In genomic region chr6:30491963-30492616, GRCh38 we compare ENCODE assay signal across 12 cellular contexts. TPM values are rescaled to one million over a fixed set of nuclear protein-coding genes. Genes with fewer than 3 reads are reported as not detected.
A peak's percentile ranks its signal among the peaks of the same experiment; 100 is the strongest.
DNase-seq lines count a peak whose midpoint lies in the region; ATAC-seq and TF ChIP-seq lines count a peak whose summit lies in the region.
"Had no signal": no experiment of that assay in that cellular context is flagged by ENCODE, and none has a peak within 500 bp of the region (broad histone marks: within the 10 kb centered on the region; RNA-seq: fewer than 3 reads in every experiment).

No MANE protein-coding gene starts in this region.

- TF ChIP-seq CTCF in GM12875 (IDR thresholded peaks at IDR 0.05; ENCODE audit: borderline replicate concordance, insufficient read depth, low read depth, low read length) = no peak

- no peaks in the 10 kb centered on the region for H3K27me3 Mint-ChIP-seq in T-helper 17 cell
- H3K27me3 Mint-ChIP-seq in immature natural killer cell (ENCODE audit: low read depth in 3 of 3) = peaks cover 48 to 63% (median 56%) of the 10 kb centered on the region in 3 donors
- no peaks in the 10 kb centered on the region for H3K27me3 Mint-ChIP-seq in stimulated activated naive B cell treated with anti-CD40 and anti-IgM and Interleukin-4, amounts not matched to agents 10 μg/mL and 1 μg/mL and 100 μg/mL, for 72 hours

- no peaks in the 10 kb centered on the region for H3K9me3 Mint-ChIP-seq in immature natural killer cell
- H3K9me3 Mint-ChIP-seq in stimulated activated naive B cell treated with anti-CD40 and anti-IgM and Interleukin-4, amounts not matched to agents 10 μg/mL and 1 μg/mL and 100 μg/mL, for 72 hours = peaks cover 3 to 6% of the 10 kb centered on the region in 2 donors
- H3K9me3 Mint-ChIP-seq: nephron progenitor cell had no signal

- H3K4me1 Mint-ChIP-seq in T-helper 17 cell (peaks cover 68% of the 10 kb centered on the region), immature natural killer cell (peaks cover 77 to 81% of the 10 kb centered on the region in 2 donors)
- peaks cover 59 to 81% of the 10 kb centered on the region in 2 donors for H3K4me1 Mint-ChIP-seq in stimulated activated naive B cell treated with anti-CD40 and anti-IgM and Interleukin-4, amounts not matched to agents 10 μg/mL and 1 μg/mL and 100 μg/mL, for 72 hours

- H3K4me3 ChIP-seq in GM12875 (ENCODE audit: low read depth, low read length) = peak overlapping the region; percentile 7

- no peak for ATAC-seq in T-helper 17 cell
- ATAC-seq in stimulated activated naive B cell treated with anti-CD40 and anti-IgM and Interleukin-4, amounts not matched to agents 10 μg/mL and 1 μg/mL and 100 μg/mL, for 72 hours (replicated peaks) = no peak

- H3K9me3 ChIP-seq in T-helper 17 cell (ENCODE audit: control insufficient read depth, low read length, poor library complexity, severe bottlenecking) = peaks cover 3% of the 10 kb centered on the region

- H3K36me3 Mint-ChIP-seq in T-helper 17 cell (ENCODE audit: low read depth) (peaks cover 14% of the 10 kb centered on the region), immature natural killer cell (peaks cover 41 to 47% (median 46%) of the 10 kb centered on the region in 3 donors)
- peaks cover 51 to 56% of the 10 kb centered on the region in 2 donors for H3K36me3 Mint-ChIP-seq in stimulated activated naive B cell treated with anti-CD40 and anti-IgM and Interleukin-4, amounts not matched to agents 10 μg/mL and 1 μg/mL and 100 μg/mL, for 72 hours

- peak overlapping the region; percentile 99 for H3K4me3 Mint-ChIP-seq in T-helper 17 cell
- peak overlapping the region; percentile 98 to 99 (median 99) for H3K4me3 Mint-ChIP-seq in immature natural killer cell
- peak overlapping the region; percentile 92 to 98 for H3K4me3 Mint-ChIP-seq in stimulated activated naive B cell treated with anti-CD40 and anti-IgM and Interleukin-4, amounts not matched to agents 10 μg/mL and 1 μg/mL and 100 μg/mL, for 72 hours
- H3K4me3 Mint-ChIP-seq: nephron progenitor cell had no signal

- DNase-seq in T-helper 17 cell = no peak
- DNase-seq in immature natural killer cell = peak in 2 of 3 donors; percentile 9 to 27
- DNase-seq in stimulated activated naive B cell treated with anti-CD40 and anti-IgM and Interleukin-4, amounts not matched to agents 10 μg/mL and 1 μg/mL and 100 μg/mL, for 72 hours = no peak
- no peak for DNase-seq in DMS153 (lab: John Stamatoyannopoulos, UW)
- DNase-seq in NCI-H146 treated with DMSO at 0.1 percent for 48 hours (lab: John Stamatoyannopoulos, UW; ENCODE audit: unreplicated experiment) = no peak
- DNase-seq in NOMO-1 treated with dmso at 0.1 percent for 144 hours (lab: John Stamatoyannopoulos, UW; ENCODE audit: unreplicated experiment) = no peak
- DNase-seq: dermis blood vessel endothelial cell, DMS79 treated with DMSO at 0.1 percent for 48 hours, head of caudate nucleus, NCI-H1417, nephron progenitor cell had no signal

- peak overlapping the region; percentile 94 for H3K27ac Mint-ChIP-seq in T-helper 17 cell
- H3K27ac Mint-ChIP-seq in immature natural killer cell = peak overlapping the region; percentile 83 to 99 (median 96)
- peak overlapping the region; percentile 100 for H3K27ac Mint-ChIP-seq in stimulated activated naive B cell treated with anti-CD40 and anti-IgM and Interleukin-4, amounts not matched to agents 10 μg/mL and 1 μg/mL and 100 μg/mL, for 72 hours
- H3K27ac Mint-ChIP-seq: nephron progenitor cell had no signal

RNA-seq across cellular contexts. Expression of gene HLA-E, which starts 2.8 kb away (rescaled TPM):
- total RNA-seq in T-helper 17 cell = 1,000 to 10,000 TPM; 1,324 to 1,494 TPM
- 1,000 to 10,000 TPM; 2,819 to 4,179 (median 3,086) TPM for polyA plus RNA-seq in immature natural killer cell

Comparison
In these comparisons a context has a peak if more than half of its experiments do, and no peak if none do; other contexts are left out.
1. DNase-seq: peak in immature natural killer cell (2 of 3); none in T-helper 17 cell (0 of 3), stimulated activated naive B cell treated with anti-CD40 and anti-IgM and Interleukin-4, amounts not matched to agents 10 μg/mL and 1 μg/mL and 100 μg/mL, for 72 hours (single experiment), DMS153 (single experiment), NCI-H146 treated with DMSO at 0.1 percent for 48 hours (single experiment) and NOMO-1 treated with dmso at 0.1 percent for 144 hours (single experiment).
2. Peak in every context shown above with its lines, with median percentiles within 50 percentile points of each other: H3K27ac Mint-ChIP-seq and H3K4me3 Mint-ChIP-seq.